In the genomic region with DNA sequence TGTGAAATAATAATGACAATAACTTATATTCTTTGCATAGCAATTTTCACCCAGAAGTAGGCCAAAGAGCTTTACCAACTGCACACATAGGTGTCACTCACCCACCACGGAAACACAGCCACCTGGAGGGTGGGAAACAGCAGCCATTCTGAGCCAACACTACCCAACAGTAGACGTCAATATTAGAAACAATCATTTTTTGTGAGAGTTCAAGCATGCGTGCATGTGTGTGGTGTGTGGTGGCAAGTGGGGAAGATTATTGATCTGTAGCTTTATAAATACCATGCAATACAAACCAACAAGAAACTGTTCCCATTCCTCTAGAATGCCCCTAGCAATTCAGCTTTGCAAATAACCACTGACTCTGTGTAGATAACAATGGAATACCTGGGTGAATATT, we compare ENCODE assay signal across 29 cellular contexts. TPM values are rescaled to one million over a fixed set of nuclear protein-coding genes. Genes with fewer than 3 reads are reported as not detected.
"Had no signal": no experiment of that assay in that cellular context is flagged by ENCODE, and none has a peak within 500 bp of the region (broad histone marks: within the 10 kb centered on the region; RNA-seq: fewer than 3 reads in every experiment).

No MANE protein-coding gene starts in this region.

- H3K4me1 ChIP-seq: gastroesophageal sphincter, lower lobe of right lung, tibial artery, upper lobe of right lung had no signal

- ATAC-seq: effector memory CD8-positive, alpha-beta T cell; gastroesophageal sphincter; left colon; lower lobe of right lung; mucosa of descending colon; natural killer cell treated with Interleukin-12 subunit alpha and Interleukin-12 subunit beta and Interleukin-15 and Interleukin-18, amount 100 ng/mL, for 72 hours; sciatic nerve; stimulated activated effector memory CD8-positive, alpha-beta T cell treated with anti-CD3 and anti-CD28 coated beads, Interleukin-12 subunit alpha, Interleukin-12 subunit beta, amount 100 ng/mL, for 72 hours; upper lobe of right lung had no signal

- H3K27me3 Mint-ChIP-seq: activated naive CD4-positive, alpha-beta T cell treated with anti-CD3 and anti-CD28 coated beads, Interleukin-2, amount 10 ng/mL, durations not matched to agents 7 days and 5 days had no signal

- H3K4me3 ChIP-seq: coronary artery, gastroesophageal sphincter, lower lobe of right lung, mucosa of descending colon, skin epidermis, tibial artery, upper lobe of right lung had no signal

- H3K36me3 Mint-ChIP-seq: activated naive CD4-positive, alpha-beta T cell treated with anti-CD3 and anti-CD28 coated beads, Interleukin-2, amount 10 ng/mL, durations not matched to agents 7 days and 5 days; natural killer cell treated with Interleukin-12 subunit alpha and Interleukin-12 subunit beta and Interleukin-15 and Interleukin-18, amount 100 ng/mL, for 72 hours; stimulated activated effector memory CD8-positive, alpha-beta T cell treated with anti-CD3 and anti-CD28 coated beads, Interleukin-12 subunit alpha, Interleukin-12 subunit beta, amount 100 ng/mL, for 72 hours had no signal

- H3K27me3 ChIP-seq: upper lobe of right lung had no signal

- H3K9me3 ChIP-seq: gastroesophageal sphincter, lower lobe of right lung, mucosa of descending colon, tibial artery, upper lobe of right lung had no signal

- H3K4me1 Mint-ChIP-seq: activated naive CD4-positive, alpha-beta T cell treated with anti-CD3 and anti-CD28 coated beads, Interleukin-2, amount 10 ng/mL, durations not matched to agents 7 days and 5 days; stimulated activated effector memory CD8-positive, alpha-beta T cell treated with anti-CD3 and anti-CD28 coated beads, Interleukin-12 subunit alpha, Interleukin-12 subunit beta, amount 100 ng/mL, for 72 hours had no signal

- H3K4me3 Mint-ChIP-seq: activated naive CD4-positive, alpha-beta T cell treated with anti-CD3 and anti-CD28 coated beads, Interleukin-2, amount 10 ng/mL, durations not matched to agents 7 days and 5 days; activated T-helper 1 cell treated with anti-CD3 and anti-CD28 coated beads, Interleukin-12 subunit alpha, Interleukin-12 subunit beta, Interleukin-2, Interleukin-4 antibody, amounts not matched to agents 30 ng/mL and 10 ng/mL and 1 ng/mL, durations not matched to agents 14 hours and 24 hours and 36 hours; effector memory CD8-positive, alpha-beta T cell; natural killer cell treated with Interleukin-12 subunit alpha and Interleukin-12 subunit beta and Interleukin-15 and Interleukin-18, amount 100 ng/mL, for 72 hours; stimulated activated effector memory CD8-positive, alpha-beta T cell treated with anti-CD3 and anti-CD28 coated beads, Interleukin-12 subunit alpha, Interleukin-12 subunit beta, amount 100 ng/mL, for 72 hours; stimulated activated naive CD8-positive, alpha-beta T cell treated with anti-CD3 and anti-CD28 coated beads, Interleukin-15, Interleukin-2, amounts not matched to agents 100 ng/mL and 50 ng/mL, for 24 hours had no signal

- H3K9me3 Mint-ChIP-seq: activated naive CD4-positive, alpha-beta T cell treated with anti-CD3 and anti-CD28 coated beads, Interleukin-2, amount 10 ng/mL, durations not matched to agents 7 days and 5 days; activated T-helper 1 cell treated with anti-CD3 and anti-CD28 coated beads, Interleukin-12 subunit alpha, Interleukin-12 subunit beta, Interleukin-2, Interleukin-4 antibody, amounts not matched to agents 30 ng/mL and 10 ng/mL and 1 ng/mL, durations not matched to agents 14 hours and 24 hours and 36 hours; natural killer cell treated with Interleukin-12 subunit alpha and Interleukin-12 subunit beta and Interleukin-15 and Interleukin-18, amount 100 ng/mL, for 72 hours; stimulated activated naive CD8-positive, alpha-beta T cell treated with anti-CD3 and anti-CD28 coated beads, Interleukin-15, Interleukin-2, amounts not matched to agents 100 ng/mL and 50 ng/mL, for 24 hours had no signal

- H3K27ac ChIP-seq: coronary artery, gastroesophageal sphincter, lower lobe of right lung, skin epidermis, tibial artery, upper lobe of right lung had no signal

- H3K36me3 ChIP-seq: gastroesophageal sphincter, lower lobe of right lung, tibial artery, upper lobe of right lung had no signal

- DNase-seq: activated CD4-positive, alpha-beta T cell treated with anti-CD3 and anti-CD28 coated beads for 48 hours; activated CD4-positive, alpha-beta T cell treated with anti-CD3 and anti-CD28 coated beads, Interleukin-2, amount 50 U/mL, for 48 hours; activated CD8-positive, alpha-beta memory T cell treated with anti-CD3 and anti-CD28 coated beads for 24 hours; activated effector memory CD4-positive, alpha-beta T cell treated with anti-CD3 and anti-CD28 coated beads, Interleukin-2, amount 50 U/mL, for 16 hours; activated naive CD4-positive, alpha-beta T cell treated with anti-CD3 and anti-CD28 coated beads, Interleukin-2, amount 10 ng/mL, durations not matched to agents 7 days and 5 days; anterior cingulate cortex; cerebellar nuclear complex; effector memory CD8-positive, alpha-beta T cell; erythroblast; head of caudate nucleus; hippocampal formation; kidney; left colon; lower lobe of right lung; mucosa of descending colon; posterior cingulate gyrus; stimulated activated CD4-positive, alpha-beta T cell treated with anti-CD3 and anti-CD28 coated beads, Interleukin-12 subunit alpha, Interleukin-12 subunit beta, amount 100 ng/mL, for 4 hours; stimulated activated CD4-positive, alpha-beta T cell treated with anti-CD3 and anti-CD28 coated beads, Interleukin-4, amount 100 ng/mL, for 24 hours; tibial artery; upper lobe of right lung had no signal

RNA-seq across cellular contexts. Expression of a gene that starts 19.1 kb away (rescaled TPM):
- total RNA-seq: activated T-helper 1 cell treated with anti-CD3 and anti-CD28 coated beads, Interleukin-12 subunit alpha, Interleukin-12 subunit beta, Interleukin-2, Interleukin-4 antibody, amounts not matched to agents 30 ng/mL and 10 ng/mL and 1 ng/mL, durations not matched to agents 14 hours and 24 hours and 36 hours; natural killer cell treated with Interleukin-12 subunit alpha and Interleukin-12 subunit beta and Interleukin-15 and Interleukin-18, amount 100 ng/mL, for 72 hours; T-helper 1 cell treated with Interleukin-12 subunit alpha and Interleukin-12 subunit beta and Interleukin-4 antibody, amounts not matched to agents 30 ng/mL and 1 ng/mL, for 36 hours had no signal
